Comparison of ENCODE assay signal across 10 cellular contexts in genomic region chr3:57007513-57008415, GRCh38. TPM values are rescaled to one million over a fixed set of nuclear protein-coding genes. Genes with fewer than 3 reads are reported as not detected.
A peak's percentile ranks its signal among the peaks of the same experiment; 100 is the strongest.
DNase-seq lines count a peak whose midpoint lies in the region; ATAC-seq, FAIRE-seq and TF ChIP-seq lines count a peak whose summit lies in the region.
"Had no signal": no experiment of that assay in that cellular context is flagged by ENCODE, and none has a peak within 500 bp of the region (broad histone marks: within the 10 kb centered on the region; RNA-seq: fewer than 3 reads in every experiment).

No MANE protein-coding gene starts in this region.

- H3K4me3 ChIP-seq in kidney (ENCODE audit: low read length in 2 of 2), result peak overlapping the region in 1 of 2 donors; percentile 5
- H3K4me3 ChIP-seq: BLaER1 had no signal

- peak overlapping the region in 1 of 2 donors; percentile 59 for H3K9ac ChIP-seq in kidney (ENCODE audit: low read length in 2 of 2)
- H3K9ac ChIP-seq: BLaER1 had no signal

- FAIRE-seq in kidney (lab: Jason Lieb, UNC), result no peak

- H3K27ac ChIP-seq in adipose tissue (ENCODE audit: low read depth, low read length) (peak overlapping the region; percentile 81), kidney (ENCODE audit: low read depth in 2 of 2, low read length in 2 of 2) (peak overlapping the region; percentile 82 to 90)
- H3K27ac ChIP-seq: BLaER1 had no signal

- H3K4me1 ChIP-seq in kidney (ENCODE audit: control insufficient read depth in 1 of 2, insufficient read depth in 1 of 2, low read depth in 1 of 2, low read length in 2 of 2), result peaks cover 16 to 23% of the 10 kb centered on the region in 2 donors
- H3K4me1 ChIP-seq: BLaER1 had no signal

- DNase-seq in activated CD4-positive, alpha-beta T cell treated with anti-CD3 and anti-CD28 coated beads for 4 hours, result peak; percentile 18 to 29
- DNase-seq in activated CD4-positive, alpha-beta T cell treated with anti-CD3 and anti-CD28 coated beads for 1 hour, result no peak
- DNase-seq in kidney, result peak; percentile 92
- peak; percentile 26 for DNase-seq in stimulated activated naive CD8-positive, alpha-beta T cell treated with anti-CD3 and anti-CD28 coated beads, Interleukin-15, Interleukin-2, amounts not matched to agents 100 U/mL and 50 U/mL, for 24 hours
- DNase-seq in Ammon's horn (ENCODE audit: low spot score), result no peak

- H3K36me3 ChIP-seq in kidney (ENCODE audit: control insufficient read depth in 1 of 2, insufficient read depth in 2 of 2, low read length in 2 of 2), result no peaks in the 10 kb centered on the region
- H3K36me3 ChIP-seq: BLaER1 had no signal

- intact Hi-C loops in kidney (cut with DNase I), result no loop called here

- no peak for TF ChIP-seq CTCF in kidney (IDR thresholded peaks at IDR 0.05; ENCODE audit: borderline replicate concordance, extremely low read depth, insufficient read depth)

- H3K9me3 ChIP-seq in kidney (ENCODE audit: control insufficient read depth in 1 of 2, low read length in 2 of 2), result no peaks in the 10 kb centered on the region

- peak; percentile 74 for ATAC-seq in stimulated activated naive CD8-positive, alpha-beta T cell treated with anti-CD3 and anti-CD28 coated beads, Interleukin-15, Interleukin-2, amounts not matched to agents 100 U/mL and 50 U/mL, for 24 hours
- ATAC-seq in HG02798 (IDR thresholded peaks at IDR 0.05; ENCODE audit: poor library complexity, unreplicated experiment) (no peak), GM21423 (IDR thresholded peaks at IDR 0.05; ENCODE audit: unreplicated experiment) (no peak)

- WGBS in adipose tissue, 3 donors, result 32 to 59% (median 33%) methylated on average over 18 of the region's 18 CpGs

RNA-seq across cellular contexts. Expression of gene SPATA12, which starts 52.7 kb away (rescaled TPM):
- polyA plus RNA-seq in adipose tissue (under 1 TPM in 1 of 3 donors, not detected in 2; 0.11 TPM), kidney (ENCODE audit: insufficient read depth, low read depth, low replicate concordance) (not detected)
- total RNA-seq in kidney, result not detected
- total RNA-seq: T-helper 1 cell treated with Interleukin-12 subunit alpha and Interleukin-12 subunit beta and Interleukin-4 antibody, amounts not matched to agents 30 ng/mL and 1 ng/mL, for 36 hours had no signal

Comparison
In these comparisons a context has a peak if more than half of its experiments do, and no peak if none do; other contexts are left out.
1. DNase-seq: peak in activated CD4-positive, alpha-beta T cell treated with anti-CD3 and anti-CD28 coated beads for 4 hours (2 of 2), kidney (single experiment) and stimulated activated naive CD8-positive, alpha-beta T cell treated with anti-CD3 and anti-CD28 coated beads, Interleukin-15, Interleukin-2, amounts not matched to agents 100 U/mL and 50 U/mL, for 24 hours (single experiment); none in activated CD4-positive, alpha-beta T cell treated with anti-CD3 and anti-CD28 coated beads for 1 hour (single experiment) and Ammon's horn (single experiment).